1 cellular context compared by ENCODE assay signal in genomic region chr19:9768175-9769112, GRCh38.
TF ChIP-seq lines count a peak whose summit lies in the region.

Gene ZNF846 (minus strand): TSS chr19:9768738. CDS start chr19:9764950, 3,788 bp downstream.

TF ChIP-seq in WTC11, 78 proteins besides CTCF, POLR2A, EP300 and RAD21 (continued from another document):
- TF ChIP-seq, protein P1, sequence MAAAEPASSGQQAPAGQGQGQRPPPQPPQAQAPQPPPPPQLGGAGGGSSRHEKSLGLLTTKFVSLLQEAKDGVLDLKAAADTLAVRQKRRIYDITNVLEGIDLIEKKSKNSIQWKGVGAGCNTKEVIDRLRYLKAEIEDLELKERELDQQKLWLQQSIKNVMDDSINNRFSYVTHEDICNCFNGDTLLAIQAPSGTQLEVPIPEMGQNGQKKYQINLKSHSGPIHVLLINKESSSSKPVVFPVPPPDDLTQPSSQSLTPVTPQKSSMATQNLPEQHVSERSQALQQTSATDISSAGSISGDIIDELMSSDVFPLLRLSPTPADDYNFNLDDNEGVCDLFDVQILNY (CRISPR knock-in tag; IDR thresholded peaks at IDR 0.05): peak; percentile 75; the same call in 1 of the 2 replicates
- TF ChIP-seq, protein P2, sequence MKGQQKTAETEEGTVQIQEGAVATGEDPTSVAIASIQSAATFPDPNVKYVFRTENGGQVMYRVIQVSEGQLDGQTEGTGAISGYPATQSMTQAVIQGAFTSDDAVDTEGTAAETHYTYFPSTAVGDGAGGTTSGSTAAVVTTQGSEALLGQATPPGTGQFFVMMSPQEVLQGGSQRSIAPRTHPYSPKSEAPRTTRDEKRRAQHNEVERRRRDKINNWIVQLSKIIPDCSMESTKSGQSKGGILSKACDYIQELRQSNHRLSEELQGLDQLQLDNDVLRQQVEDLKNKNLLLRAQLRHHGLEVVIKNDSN (CRISPR knock-in tag; IDR thresholded peaks at IDR 0.05): 0 out of 2 replicates have a peak, but pooled peaks have one; percentile 30
- TF ChIP-seq, protein P3, sequence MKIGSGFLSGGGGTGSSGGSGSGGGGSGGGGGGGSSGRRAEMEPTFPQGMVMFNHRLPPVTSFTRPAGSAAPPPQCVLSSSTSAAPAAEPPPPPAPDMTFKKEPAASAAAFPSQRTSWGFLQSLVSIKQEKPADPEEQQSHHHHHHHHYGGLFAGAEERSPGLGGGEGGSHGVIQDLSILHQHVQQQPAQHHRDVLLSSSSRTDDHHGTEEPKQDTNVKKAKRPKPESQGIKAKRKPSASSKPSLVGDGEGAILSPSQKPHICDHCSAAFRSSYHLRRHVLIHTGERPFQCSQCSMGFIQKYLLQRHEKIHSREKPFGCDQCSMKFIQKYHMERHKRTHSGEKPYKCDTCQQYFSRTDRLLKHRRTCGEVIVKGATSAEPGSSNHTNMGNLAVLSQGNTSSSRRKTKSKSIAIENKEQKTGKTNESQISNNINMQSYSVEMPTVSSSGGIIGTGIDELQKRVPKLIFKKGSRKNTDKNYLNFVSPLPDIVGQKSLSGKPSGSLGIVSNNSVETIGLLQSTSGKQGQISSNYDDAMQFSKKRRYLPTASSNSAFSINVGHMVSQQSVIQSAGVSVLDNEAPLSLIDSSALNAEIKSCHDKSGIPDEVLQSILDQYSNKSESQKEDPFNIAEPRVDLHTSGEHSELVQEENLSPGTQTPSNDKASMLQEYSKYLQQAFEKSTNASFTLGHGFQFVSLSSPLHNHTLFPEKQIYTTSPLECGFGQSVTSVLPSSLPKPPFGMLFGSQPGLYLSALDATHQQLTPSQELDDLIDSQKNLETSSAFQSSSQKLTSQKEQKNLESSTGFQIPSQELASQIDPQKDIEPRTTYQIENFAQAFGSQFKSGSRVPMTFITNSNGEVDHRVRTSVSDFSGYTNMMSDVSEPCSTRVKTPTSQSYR (CRISPR knock-in tag; IDR thresholded peaks at IDR 0.05): peak; percentile 84; the same call in 1 of the 2 replicates
- TF ChIP-seq SMAD3 (CRISPR knock-in tag; IDR thresholded peaks at IDR 0.05; ENCODE audit: borderline replicate concordance) (peak; percentile 1; the same call in 1 of the 2 replicates), HMGXB4 (CRISPR knock-in tag; IDR thresholded peaks at IDR 0.05) (peak; percentile 73; the same call in 1 of the 2 replicates), CREM (CRISPR knock-in tag; IDR thresholded peaks at IDR 0.05) (peak; percentile 73), JUN (CRISPR knock-in tag; IDR thresholded peaks at IDR 0.05) (no peak), SMAD4 (CRISPR knock-in tag; IDR thresholded peaks at IDR 0.05) (no peak), ZNF317 (CRISPR knock-in tag; IDR thresholded peaks at IDR 0.05; ENCODE audit: borderline replicate concordance, low read depth) (peak; percentile 59; the same call in 1 of the 2 replicates), NFYB (CRISPR knock-in tag; conservative IDR thresholded peaks at IDR 0.05; ENCODE audit: low read depth) (no peak), SOX15 (CRISPR knock-in tag; IDR thresholded peaks at IDR 0.05) (no peak), GABPB1 (CRISPR knock-in tag; IDR thresholded peaks at IDR 0.05) (peak; percentile 85), ZBTB21 (CRISPR knock-in tag; IDR thresholded peaks at IDR 0.05; ENCODE audit: borderline replicate concordance) (peak; percentile 25; the same call in 1 of the 2 replicates), ZNF138 (CRISPR knock-in tag; conservative IDR thresholded peaks at IDR 0.05) (peak; percentile 23; the same call in 1 of the 2 replicates), FOXK1 (CRISPR knock-in tag; IDR thresholded peaks at IDR 0.05) (peak; percentile 86)
- TF ChIP-seq, protein P4, sequence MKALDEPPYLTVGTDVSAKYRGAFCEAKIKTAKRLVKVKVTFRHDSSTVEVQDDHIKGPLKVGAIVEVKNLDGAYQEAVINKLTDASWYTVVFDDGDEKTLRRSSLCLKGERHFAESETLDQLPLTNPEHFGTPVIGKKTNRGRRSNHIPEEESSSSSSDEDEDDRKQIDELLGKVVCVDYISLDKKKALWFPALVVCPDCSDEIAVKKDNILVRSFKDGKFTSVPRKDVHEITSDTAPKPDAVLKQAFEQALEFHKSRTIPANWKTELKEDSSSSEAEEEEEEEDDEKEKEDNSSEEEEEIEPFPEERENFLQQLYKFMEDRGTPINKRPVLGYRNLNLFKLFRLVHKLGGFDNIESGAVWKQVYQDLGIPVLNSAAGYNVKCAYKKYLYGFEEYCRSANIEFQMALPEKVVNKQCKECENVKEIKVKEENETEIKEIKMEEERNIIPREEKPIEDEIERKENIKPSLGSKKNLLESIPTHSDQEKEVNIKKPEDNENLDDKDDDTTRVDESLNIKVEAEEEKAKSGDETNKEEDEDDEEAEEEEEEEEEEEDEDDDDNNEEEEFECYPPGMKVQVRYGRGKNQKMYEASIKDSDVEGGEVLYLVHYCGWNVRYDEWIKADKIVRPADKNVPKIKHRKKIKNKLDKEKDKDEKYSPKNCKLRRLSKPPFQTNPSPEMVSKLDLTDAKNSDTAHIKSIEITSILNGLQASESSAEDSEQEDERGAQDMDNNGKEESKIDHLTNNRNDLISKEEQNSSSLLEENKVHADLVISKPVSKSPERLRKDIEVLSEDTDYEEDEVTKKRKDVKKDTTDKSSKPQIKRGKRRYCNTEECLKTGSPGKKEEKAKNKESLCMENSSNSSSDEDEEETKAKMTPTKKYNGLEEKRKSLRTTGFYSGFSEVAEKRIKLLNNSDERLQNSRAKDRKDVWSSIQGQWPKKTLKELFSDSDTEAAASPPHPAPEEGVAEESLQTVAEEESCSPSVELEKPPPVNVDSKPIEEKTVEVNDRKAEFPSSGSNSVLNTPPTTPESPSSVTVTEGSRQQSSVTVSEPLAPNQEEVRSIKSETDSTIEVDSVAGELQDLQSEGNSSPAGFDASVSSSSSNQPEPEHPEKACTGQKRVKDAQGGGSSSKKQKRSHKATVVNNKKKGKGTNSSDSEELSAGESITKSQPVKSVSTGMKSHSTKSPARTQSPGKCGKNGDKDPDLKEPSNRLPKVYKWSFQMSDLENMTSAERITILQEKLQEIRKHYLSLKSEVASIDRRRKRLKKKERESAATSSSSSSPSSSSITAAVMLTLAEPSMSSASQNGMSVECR (CRISPR knock-in tag; IDR thresholded peaks at IDR 0.05; ENCODE audit: borderline replicate concordance): peak; percentile 35; the same call in 1 of the 2 replicates
